ENCODE assay signal across 9 cellular contexts in the genomic region with DNA sequence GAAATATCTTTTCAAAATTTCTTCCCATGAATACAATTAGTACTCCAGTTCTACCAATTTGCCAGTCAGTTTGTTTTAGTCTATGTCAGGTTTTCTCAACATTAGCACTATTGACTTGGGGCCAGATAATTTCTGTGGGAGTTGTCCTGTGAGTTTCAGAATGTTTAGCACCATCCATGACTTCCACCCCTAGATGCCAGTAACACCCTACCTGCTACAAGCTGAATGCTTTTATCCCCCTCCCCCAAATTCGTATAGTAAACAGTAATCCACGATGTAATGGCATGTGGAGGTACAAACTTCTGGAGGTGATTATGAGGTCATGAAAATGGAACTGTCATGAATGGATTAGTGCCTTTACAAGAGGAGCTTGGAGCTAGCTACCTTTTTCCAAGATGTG.
"Had no signal": no experiment of that assay in that cellular context is flagged by ENCODE, and none has a peak within 500 bp of the region (broad histone marks: within the 10 kb centered on the region; RNA-seq: fewer than 3 reads in every experiment).

No MANE protein-coding gene starts in this region.

- ATAC-seq: HCT116 had no signal

- FAIRE-seq: H54 had no signal

- H3K9me3 ChIP-seq: HAP-1 had no signal

- H3K4me3 ChIP-seq: HAP-1 had no signal

- H3K27me3 Mint-ChIP-seq: IgD-negative memory B cell had no signal

- H3K4me3 Mint-ChIP-seq: IgD-negative memory B cell had no signal

- H3K36me3 ChIP-seq: HAP-1 had no signal

- H3K36me3 Mint-ChIP-seq: IgD-negative memory B cell had no signal

- H3K27ac ChIP-seq: HL-60, KMS-11 had no signal

- H3K27ac Mint-ChIP-seq: IgD-negative memory B cell had no signal

- H3K4me1 ChIP-seq: HAP-1 had no signal

- H3K4me1 Mint-ChIP-seq: IgD-negative memory B cell had no signal

- H3K9ac ChIP-seq: KMS-11 had no signal

- H3K4me2 ChIP-seq: KMS-11 had no signal

- DNase-seq: GOT3, Karpas-422, KBM-7 had no signal
